28 cellular contexts compared by ENCODE assay signal in the genomic region with DNA sequence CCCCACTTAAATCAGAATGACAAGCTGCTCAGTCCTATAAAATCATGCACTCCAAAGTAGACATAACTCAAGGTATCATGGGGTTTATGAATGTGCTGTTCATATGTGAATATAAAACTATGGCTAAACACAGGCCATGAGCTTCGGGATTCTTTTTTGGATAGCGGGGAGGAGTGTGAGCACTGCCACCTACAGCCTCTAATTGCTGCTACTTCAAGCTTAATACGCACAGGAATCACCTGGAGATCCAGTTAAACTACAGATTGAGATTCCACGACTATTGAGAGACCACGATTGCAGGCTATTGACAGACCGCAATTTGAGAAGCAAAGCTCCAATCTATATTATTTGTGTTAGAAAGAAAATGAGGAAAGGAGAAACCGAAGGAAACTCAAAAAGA.
"Had no signal": no experiment of that assay in that cellular context is flagged by ENCODE, and none has a peak within 500 bp of the region (broad histone marks: within the 10 kb centered on the region; RNA-seq: fewer than 3 reads in every experiment).

No MANE protein-coding gene starts in this region.

- FAIRE-seq: astrocyte, bronchial epithelial cell had no signal

- H3K27ac ChIP-seq: brain microvascular endothelial cell, coronary artery, dorsolateral prefrontal cortex, esophagus muscularis mucosa, foreskin keratinocyte, gastrocnemius medialis, heart left ventricle had no signal

- DNase-seq: activated B cell treated with CpG ODN at 0.5 μM for 24 hours; activated CD4-positive, alpha-beta T cell treated with anti-CD3 and anti-CD28 coated beads for 48 hours; activated CD4-positive, alpha-beta T cell treated with anti-CD3 and anti-CD28 coated beads, Interleukin-2, amount 50 U/mL, for 1 hour; activated CD4-positive, alpha-beta T cell treated with anti-CD3 and anti-CD28 coated beads, Interleukin-2, amount 50 U/mL, for 48 hours; activated CD8-positive, alpha-beta memory T cell treated with anti-CD3 and anti-CD28 coated beads for 24 hours; activated CD8-positive, alpha-beta T cell treated with anti-CD3 and anti-CD28 coated beads for 36 hours; activated effector memory CD4-positive, alpha-beta T cell treated with Interleukin-2 at 50 U/mL for 16 hours; activated gamma-delta T cell treated with Interleukin-2 at 50 U/mL for 16 hours; activated naive CD4-positive, alpha-beta T cell treated with anti-CD3 and anti-CD28 coated beads, Interleukin-2, amount 50 U/mL, for 16 hours; activated naive CD4-positive, alpha-beta T cell treated with Interleukin-2 at 50 U/mL for 16 hours; activated T-cell treated with anti-CD3 and anti-CD28 coated beads, Interleukin-2, amount 50 U/mL, for 4 hours; amniotic stem cell; anterior cingulate cortex; brain microvascular endothelial cell; dorsolateral prefrontal cortex; effector memory CD4-positive, alpha-beta T cell; endodermal cell; foreskin keratinocyte; gastrocnemius medialis; glutamatergic neuron; heart left ventricle; T-helper 2 cell had no signal

- ATAC-seq: activated CD4-positive, CD25-positive, alpha-beta regulatory T cell treated with anti-CD3 and anti-CD28 coated beads, Interleukin-2, amount 50 U/mL, for 24 hours; activated CD8-positive, alpha-beta T cell treated with anti-CD3 and anti-CD28 coated beads for 36 hours; activated T-cell treated with anti-CD3 and anti-CD28 coated beads, Interleukin-2, amount 50 U/mL, for 4 hours; activated T-helper 17 cell treated with anti-CD3 and anti-CD28 coated beads, Interleukin-2, amount 50 U/mL, for 72 hours; foreskin keratinocyte; gastrocnemius medialis; heart left ventricle had no signal
